1 cellular context compared by ENCODE assay signal in the genomic region with DNA sequence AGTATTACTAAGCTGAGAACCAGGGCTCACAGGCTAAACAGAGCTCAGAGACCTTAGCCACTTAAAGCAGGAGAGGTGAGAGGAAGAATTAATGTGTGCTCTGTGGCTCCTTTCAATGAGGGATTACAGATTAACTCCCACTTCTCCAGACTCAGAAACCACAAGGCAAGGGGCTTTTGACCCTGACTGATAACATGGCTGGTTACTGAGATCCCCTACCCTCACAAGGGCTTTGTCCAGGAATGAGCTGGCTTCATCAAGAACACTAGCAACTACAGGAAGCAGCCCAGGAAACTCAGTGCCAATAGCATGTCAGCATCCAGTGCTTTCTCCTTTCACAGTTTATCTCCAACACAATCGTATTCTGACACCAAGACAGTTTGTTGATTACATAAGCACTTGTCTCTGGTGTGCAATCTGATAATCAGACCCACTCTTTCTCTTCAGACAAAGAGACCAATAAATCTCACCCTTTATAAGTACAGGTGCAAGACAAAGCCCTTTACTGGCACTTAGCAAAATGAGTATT.
A peak's percentile ranks its signal among the peaks of the same experiment; 100 is the strongest.
TF ChIP-seq lines count a peak whose summit lies in the region.

No MANE protein-coding gene starts in this region.

TF ChIP-seq in GM12878, 131 proteins besides CTCF, POLR2A, EP300 and RAD21:
- peak; percentile 29; the same call in 1 of the 2 replicates for TF ChIP-seq MTA2 (IDR thresholded peaks at IDR 0.05; ENCODE audit: low read depth)
- peak; percentile 47; the same call in 1 of the 2 replicates for TF ChIP-seq RUNX3 (IDR thresholded peaks at IDR 0.05; ENCODE audit: low read length)
- TF ChIP-seq RELB (IDR thresholded peaks at IDR 0.05; ENCODE audit: low read depth), result peak; percentile 38; the same call in 1 of the 2 replicates
- 0 out of 2 replicates have a peak, but pooled peaks have one; percentile 14 for TF ChIP-seq IKZF1 (conservative IDR thresholded peaks at IDR 0.05)
- no peak for TF ChIP-seq ZBTB33 (IDR thresholded peaks at IDR 0.05)
- TF ChIP-seq, protein P1, sequence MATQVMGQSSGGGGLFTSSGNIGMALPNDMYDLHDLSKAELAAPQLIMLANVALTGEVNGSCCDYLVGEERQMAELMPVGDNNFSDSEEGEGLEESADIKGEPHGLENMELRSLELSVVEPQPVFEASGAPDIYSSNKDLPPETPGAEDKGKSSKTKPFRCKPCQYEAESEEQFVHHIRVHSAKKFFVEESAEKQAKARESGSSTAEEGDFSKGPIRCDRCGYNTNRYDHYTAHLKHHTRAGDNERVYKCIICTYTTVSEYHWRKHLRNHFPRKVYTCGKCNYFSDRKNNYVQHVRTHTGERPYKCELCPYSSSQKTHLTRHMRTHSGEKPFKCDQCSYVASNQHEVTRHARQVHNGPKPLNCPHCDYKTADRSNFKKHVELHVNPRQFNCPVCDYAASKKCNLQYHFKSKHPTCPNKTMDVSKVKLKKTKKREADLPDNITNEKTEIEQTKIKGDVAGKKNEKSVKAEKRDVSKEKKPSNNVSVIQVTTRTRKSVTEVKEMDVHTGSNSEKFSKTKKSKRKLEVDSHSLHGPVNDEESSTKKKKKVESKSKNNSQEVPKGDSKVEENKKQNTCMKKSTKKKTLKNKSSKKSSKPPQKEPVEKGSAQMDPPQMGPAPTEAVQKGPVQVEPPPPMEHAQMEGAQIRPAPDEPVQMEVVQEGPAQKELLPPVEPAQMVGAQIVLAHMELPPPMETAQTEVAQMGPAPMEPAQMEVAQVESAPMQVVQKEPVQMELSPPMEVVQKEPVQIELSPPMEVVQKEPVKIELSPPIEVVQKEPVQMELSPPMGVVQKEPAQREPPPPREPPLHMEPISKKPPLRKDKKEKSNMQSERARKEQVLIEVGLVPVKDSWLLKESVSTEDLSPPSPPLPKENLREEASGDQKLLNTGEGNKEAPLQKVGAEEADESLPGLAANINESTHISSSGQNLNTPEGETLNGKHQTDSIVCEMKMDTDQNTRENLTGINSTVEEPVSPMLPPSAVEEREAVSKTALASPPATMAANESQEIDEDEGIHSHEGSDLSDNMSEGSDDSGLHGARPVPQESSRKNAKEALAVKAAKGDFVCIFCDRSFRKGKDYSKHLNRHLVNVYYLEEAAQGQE (IDR thresholded peaks at IDR 0.05; ENCODE audit: low read depth, low read length), result no peak
- TF ChIP-seq STAT1 (conservative IDR thresholded peaks at IDR 0.05), result no peak
- no peak for TF ChIP-seq POLR2AphosphoS5 (IDR thresholded peaks at IDR 0.05; ENCODE audit: low read length)
- no peak for TF ChIP-seq BACH1 (IDR thresholded peaks at IDR 0.05; ENCODE audit: borderline replicate concordance)
- TF ChIP-seq YBX1 (IDR thresholded peaks at IDR 0.05), result no peak
- peak; percentile 25 to 27; a peak in 2 of 4 replicates for TF ChIP-seq IKZF2 (IDR thresholded peaks at IDR 0.05)
